ENCODE assay signal across 1 cellular context in the genomic region with DNA sequence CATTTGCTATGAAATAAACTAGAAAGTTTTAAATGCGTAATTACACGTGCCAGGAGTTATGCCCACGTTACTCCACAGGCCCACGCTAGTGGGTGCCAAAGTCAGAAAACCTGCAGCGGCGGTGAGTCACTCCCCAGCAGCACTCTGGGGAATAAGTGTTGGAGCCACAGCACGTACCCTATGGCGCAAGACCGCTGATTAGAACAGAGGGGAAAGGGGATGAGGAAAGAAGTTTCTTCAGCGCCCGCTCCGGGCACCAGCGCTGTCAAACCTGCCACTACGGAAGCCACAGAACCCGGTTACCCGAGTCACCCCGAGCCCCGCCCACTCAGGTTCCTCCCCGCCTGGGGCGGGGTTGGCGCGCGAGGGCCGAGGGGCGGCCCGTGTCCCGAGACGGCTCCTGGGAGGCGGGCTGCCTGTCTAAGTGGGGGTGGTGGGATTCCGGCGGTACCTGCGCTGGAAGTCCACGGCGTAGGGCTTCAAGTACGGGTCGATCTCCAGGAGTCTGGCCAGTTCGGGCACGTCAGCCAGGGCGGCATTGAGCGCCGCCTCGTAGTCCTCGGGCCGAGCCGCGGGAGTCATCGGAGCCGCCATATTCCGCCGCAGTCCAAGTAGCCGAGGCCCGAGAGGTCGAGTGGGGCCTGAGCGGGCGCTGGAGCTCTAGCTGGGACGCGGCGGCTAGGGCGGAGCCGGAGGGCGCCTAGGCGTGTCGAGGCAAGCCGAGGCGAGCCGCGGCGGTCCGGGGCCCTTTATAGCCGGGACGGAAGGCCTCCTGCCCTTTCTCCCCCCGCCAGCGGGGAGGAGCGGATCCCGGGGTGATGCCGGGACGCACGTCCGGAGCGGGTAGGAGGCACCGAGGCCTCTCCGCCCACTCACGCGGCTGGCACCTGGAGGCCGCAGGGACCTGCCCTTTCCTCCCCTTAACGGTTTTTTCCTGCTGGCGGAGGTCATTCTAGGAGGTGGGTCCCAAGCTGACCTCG.
A peak's percentile ranks its signal among the peaks of the same experiment; 100 is the strongest.
TF ChIP-seq lines count a peak whose summit lies in the region.

Gene GBE1, minus strand, starts transcription at position 722 of the 980 bp plus-strand sequence. Its CDS starts 128 bp downstream, at position 594.

TF ChIP-seq in HepG2, 621 proteins besides CTCF, POLR2A, EP300 and RAD21 (continued from another document and continues in another):
- TF ChIP-seq ZNF639 (CRISPR knock-in tag; conservative IDR thresholded peaks at IDR 0.05) (peak; percentile 39; the same call in 1 of the 2 replicates), ZNF605 (CRISPR knock-in tag; IDR thresholded peaks at IDR 0.05) (peak; percentile 98), NFATC3 (CRISPR knock-in tag; IDR thresholded peaks at IDR 0.05) (peak; percentile 93), GFI1 (CRISPR knock-in tag; IDR thresholded peaks at IDR 0.05; ENCODE audit: borderline replicate concordance) (peak; percentile 84), SIX4 (CRISPR knock-in tag; IDR thresholded peaks at IDR 0.05) (peak; percentile 30; the same call in 1 of the 2 replicates), MLLT10 (CRISPR knock-in tag; IDR thresholded peaks at IDR 0.05) (no peak), ZNF800 (CRISPR knock-in tag; IDR thresholded peaks at IDR 0.05) (peak; percentile 92), RCOR2 (CRISPR knock-in tag; IDR thresholded peaks at IDR 0.05) (0 out of 2 replicates have a peak, but pooled peaks have one; percentile 53), TRIM22 (IDR thresholded peaks at IDR 0.05) (no peak), MTF1 (CRISPR knock-in tag; IDR thresholded peaks at IDR 0.05) (no peak), AKAP8 (CRISPR knock-in tag; IDR thresholded peaks at IDR 0.05) (peak; percentile 92), GLI4 (CRISPR knock-in tag; IDR thresholded peaks at IDR 0.05; ENCODE audit: borderline replicate concordance) (peak; percentile 90; the same call in 1 of the 2 replicates), PLRG1 (conservative IDR thresholded peaks at IDR 0.05) (no peak), ARNT (IDR thresholded peaks at IDR 0.05) (no peak), PITX1 (CRISPR knock-in tag; IDR thresholded peaks at IDR 0.05) (peak; percentile 74), TRIM24 (CRISPR knock-in tag; IDR thresholded peaks at IDR 0.05) (no peak), ZNF737 (CRISPR knock-in tag; IDR thresholded peaks at IDR 0.05; ENCODE audit: borderline replicate concordance) (no peak; the same call in 1 of the 2 replicates), ZBTB42 (CRISPR knock-in tag; IDR thresholded peaks at IDR 0.05) (peak; percentile 22; the same call in 1 of the 2 replicates), ZNF670 (CRISPR knock-in tag; IDR thresholded peaks at IDR 0.05; ENCODE audit: borderline replicate concordance) (no peak; the same call in 1 of the 2 replicates), FOSL2 (CRISPR knock-in tag; IDR thresholded peaks at IDR 0.05) (peak; percentile 98), ZC3H13 (CRISPR knock-in tag; IDR thresholded peaks at IDR 0.05) (peak; percentile 34; the same call in 1 of the 2 replicates), ESRRA (CRISPR knock-in tag; IDR thresholded peaks at IDR 0.05; ENCODE audit: low read depth) (peak; percentile 92), TBP (CRISPR knock-in tag; IDR thresholded peaks at IDR 0.05) (no peak), PAXIP1 (CRISPR knock-in tag; conservative IDR thresholded peaks at IDR 0.05) (peak; percentile 86; the same call in 1 of the 2 replicates), ZNF83 (CRISPR knock-in tag; IDR thresholded peaks at IDR 0.05; ENCODE audit: borderline replicate concordance) (peak; percentile 25; the same call in 1 of the 2 replicates), JARID2 (CRISPR knock-in tag; IDR thresholded peaks at IDR 0.05; ENCODE audit: insufficient replicate concordance) (peak; percentile 25), ZNF253 (CRISPR knock-in tag; IDR thresholded peaks at IDR 0.05; ENCODE audit: borderline replicate concordance) (no peak; the same call in 1 of the 2 replicates), PRDM15 (CRISPR knock-in tag; IDR thresholded peaks at IDR 0.05) (peak; percentile 75; the same call in 1 of the 2 replicates), NR2C2 (CRISPR knock-in tag; IDR thresholded peaks at IDR 0.05; ENCODE audit: borderline replicate concordance) (peak; percentile 67), MEIS2 (CRISPR knock-in tag; IDR thresholded peaks at IDR 0.05) (peak; percentile 62; the same call in 1 of the 2 replicates), TIGD3 (CRISPR knock-in tag; IDR thresholded peaks at IDR 0.05; ENCODE audit: borderline replicate concordance) (peak; percentile 56; the same call in 1 of the 2 replicates)
- TF ChIP-seq, protein P1, sequence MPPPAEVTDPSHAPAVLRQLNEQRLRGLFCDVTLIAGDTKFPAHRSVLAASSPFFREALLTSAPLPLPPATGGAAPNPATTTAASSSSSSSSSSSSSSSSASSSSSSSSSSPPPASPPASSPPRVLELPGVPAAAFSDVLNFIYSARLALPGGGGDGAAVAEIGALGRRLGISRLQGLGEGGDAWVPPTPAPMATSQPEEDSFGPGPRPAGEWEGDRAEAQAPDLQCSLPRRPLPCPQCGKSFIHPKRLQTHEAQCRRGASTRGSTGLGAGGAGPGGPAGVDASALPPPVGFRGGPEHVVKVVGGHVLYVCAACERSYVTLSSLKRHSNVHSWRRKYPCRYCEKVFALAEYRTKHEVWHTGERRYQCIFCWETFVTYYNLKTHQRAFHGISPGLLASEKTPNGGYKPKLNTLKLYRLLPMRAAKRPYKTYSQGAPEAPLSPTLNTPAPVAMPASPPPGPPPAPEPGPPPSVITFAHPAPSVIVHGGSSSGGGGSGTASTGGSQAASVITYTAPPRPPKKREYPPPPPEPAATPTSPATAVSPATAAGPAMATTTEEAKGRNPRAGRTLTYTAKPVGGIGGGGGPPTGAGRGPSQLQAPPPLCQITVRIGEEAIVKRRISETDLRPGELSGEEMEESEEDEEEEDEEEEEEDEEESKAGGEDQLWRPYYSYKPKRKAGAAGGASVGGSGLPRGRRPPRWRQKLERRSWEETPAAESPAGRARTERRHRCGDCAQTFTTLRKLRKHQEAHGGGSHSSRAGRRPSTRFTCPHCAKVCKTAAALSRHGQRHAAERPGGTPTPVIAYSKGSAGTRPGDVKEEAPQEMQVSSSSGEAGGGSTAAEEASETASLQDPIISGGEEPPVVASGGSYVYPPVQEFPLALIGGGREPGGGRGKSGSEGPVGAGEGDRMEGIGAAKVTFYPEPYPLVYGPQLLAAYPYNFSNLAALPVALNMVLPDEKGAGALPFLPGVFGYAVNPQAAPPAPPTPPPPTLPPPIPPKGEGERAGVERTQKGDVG (CRISPR knock-in tag; IDR thresholded peaks at IDR 0.05; ENCODE audit: borderline replicate concordance): peak; percentile 40; the same call in 1 of the 2 replicates
- TF ChIP-seq, protein P2, sequence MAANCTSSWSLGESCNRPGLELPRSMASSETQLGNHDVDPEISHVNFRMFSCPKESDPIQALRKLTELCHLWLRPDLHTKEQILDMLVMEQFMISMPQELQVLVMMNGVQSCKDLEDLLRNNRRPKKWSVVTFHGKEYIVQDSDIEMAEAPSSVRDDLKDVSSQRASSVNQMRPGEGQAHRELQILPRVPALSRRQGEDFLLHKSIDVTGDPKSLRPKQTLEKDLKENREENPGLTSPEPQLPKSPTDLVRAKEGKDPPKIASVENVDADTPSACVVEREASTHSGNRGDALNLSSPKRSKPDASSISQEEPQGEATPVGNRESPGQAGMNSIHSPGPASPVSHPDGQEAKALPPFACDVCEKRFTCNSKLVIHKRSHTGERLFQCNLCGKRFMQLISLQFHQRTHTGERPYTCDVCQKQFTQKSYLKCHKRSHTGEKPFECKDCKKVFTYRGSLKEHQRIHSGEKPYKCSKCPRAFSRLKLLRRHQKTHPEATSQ (CRISPR knock-in tag; IDR thresholded peaks at IDR 0.05; ENCODE audit: borderline replicate concordance): peak; percentile 56; the same call in 1 of the 2 replicates
